Comparison of ENCODE assay signal across 8 cellular contexts in genomic region chr22:37636186-37636948, GRCh38. TPM values are rescaled to one million over a fixed set of nuclear protein-coding genes. Genes with fewer than 3 reads are reported as not detected.
DNase-seq lines count a peak whose midpoint lies in the region; ATAC-seq and TF ChIP-seq lines count a peak whose summit lies in the region.

No MANE protein-coding gene starts in this region.

- H2AFZ ChIP-seq in IMR-90 (replicated peaks; ENCODE audit: low read length, poor library complexity): peak overlapping the region; percentile 74

- peak overlapping the region; percentile 3 for H3K4me3 Mint-ChIP-seq in activated CD4-positive, alpha-beta memory T cell treated with anti-CD3 and anti-CD28 coated beads, Interleukin-2, amount 10 ng/mL, durations not matched to agents 7 days and 5 days

- no peak for TF ChIP-seq POLR2A in IMR-90 (IDR thresholded peaks at IDR 0.05; ENCODE audit: low read depth, low read length)

- peak overlapping the region; percentile 95 for H3K27ac Mint-ChIP-seq in activated CD4-positive, alpha-beta memory T cell treated with anti-CD3 and anti-CD28 coated beads, Interleukin-2, amount 10 ng/mL, durations not matched to agents 7 days and 5 days

- dilution Hi-C loops in IMR-90 (cut with HindIII; ENCODE audit: low sequenced_read_pairs, unreplicated experiment): no loop called here

- ATAC-seq in IMR-90 (ENCODE audit: low read depth) (no peak; the same call in 1 of the 2 replicates), lower lobe of right lung (no peak), HG03442 (IDR thresholded peaks at IDR 0.05; ENCODE audit: unreplicated experiment) (no peak), GM18873 (IDR thresholded peaks at IDR 0.05; ENCODE audit: low FRiP score, unreplicated experiment) (no peak)

- POLR2A ChIA-PET in BJ (lab: Charles Lee): no interaction called here
- POLR2A ChIA-PET in IMR-90 (lab: Charles Lee; ENCODE audit: unreplicated experiment): no interaction called here
- POLR2A ChIA-PET in activated CD4-positive, alpha-beta memory T cell treated with anti-CD3 and anti-CD28 coated beads, Interleukin-2, amount 10 ng/mL, durations not matched to agents 7 days and 5 days (lab: Charles Lee): interaction anchor here (1.1 to 13.1 kb wide), 9 partner anchors 8 to 327 kb away, joined by 3 to 126 read pairs (median 8); partner anchors contain the start of genes GCAT, GGA1, LGALS1 and NOL12

- no peak overlapping the region for H3K9ac ChIP-seq in IMR-90 (ENCODE audit: low read depth, low read length)

- H3K14ac ChIP-seq in IMR-90 (replicated peaks; ENCODE audit: low read depth, low read length): 0 out of 2 replicates have a peak overlapping the region, but pooled peaks have one; percentile 45

- intact Hi-C loops in IMR-90 (cut with micrococcal nuclease) (no loop called here), lower lobe of right lung (cut with DNase I) (no loop called here), ascending aorta (cut with DNase I) (no loop called here)

- H3K27me3 ChIP-seq in BJ (ENCODE audit: control insufficient read depth, insufficient read depth, low read length) (no peaks in the 10 kb centered on the region), IMR-90 (ENCODE audit: control insufficient read depth, insufficient read depth, low read length) (no peaks in the 10 kb centered on the region), lower lobe of right lung (ENCODE audit: low read depth) (no peaks in the 10 kb centered on the region), ascending aorta (no peaks in the 10 kb centered on the region)

- H3K36me3 ChIP-seq in BJ (ENCODE audit: control insufficient read depth, insufficient read depth, low read length) (peaks cover 2% of the 10 kb centered on the region; the same call in 1 of the 2 replicates), IMR-90 (ENCODE audit: control insufficient read depth, insufficient read depth, low read length) (peaks cover 12% of the 10 kb centered on the region; the same call in 1 of the 2 replicates), lower lobe of right lung (peaks cover 14% of the 10 kb centered on the region), ascending aorta (peaks cover under 1 to 12% of the 10 kb centered on the region in 2 donors)

- peak overlapping the region; percentile 46 for H3K4ac ChIP-seq in IMR-90 (ENCODE audit: low read depth, low read length)

- H4K5ac ChIP-seq in IMR-90 (ENCODE audit: low read depth, low read length): no peak overlapping the region

- no TSS peak for BruUV-seq in IMR-90 (replicated peaks; lab: Mats Ljungman, UMichigan)

- no peaks in the 10 kb centered on the region for H3K9me3 ChIP-seq in IMR-90 (ENCODE audit: control insufficient read depth, insufficient read depth, low read length)
- no peaks in the 10 kb centered on the region for H3K9me3 ChIP-seq in lower lobe of right lung
- no peaks in the 10 kb centered on the region for H3K9me3 ChIP-seq in ascending aorta

- no peak overlapping the region for H3K23ac ChIP-seq in IMR-90 (ENCODE audit: low read depth, low read length)

- CTCF ChIA-PET in BJ (lab: Yijun Ruan, JAX) (interaction anchor here (0.6 to 6.5 kb wide), 12 partner anchors 7 to 100 kb away, joined by 3 to 79 read pairs (median 4); partner anchors contain the start of genes NOL12 and PDXP), IMR-90 (lab: Yijun Ruan, JAX) (interaction anchor here (1.0 to 1.4 kb wide), 2 partner anchors 22 to 50 kb away, joined by 4 to 5 read pairs; partner anchors contain the start of genes NOL12 and PDXP)
- CTCF ChIA-PET in activated CD4-positive, alpha-beta memory T cell treated with anti-CD3 and anti-CD28 coated beads, Interleukin-2, amount 10 ng/mL, durations not matched to agents 7 days and 5 days (lab: Charles Lee): interaction anchor here (0.9 to 16.0 kb wide), 14 partner anchors 10 to 317 kb away, joined by 3 to 301 read pairs (median 4); partner anchors contain the start of genes C22orf23, GGA1, LGALS1 and NOL12

- H3K27ac ChIP-seq in IMR-90 (ENCODE audit: insufficient read depth, low read length) (peak overlapping the region; percentile 13; the same call in 1 of the 2 replicates), lower lobe of right lung (peak overlapping the region; percentile 36), ascending aorta (no peak overlapping the region)

- H3K4me1 ChIP-seq in IMR-90 (ENCODE audit: control insufficient read depth, insufficient read depth, low read length) (peaks cover 48% of the 10 kb centered on the region), lower lobe of right lung (peaks cover 86% of the 10 kb centered on the region), ascending aorta (peaks cover 21 to 37% of the 10 kb centered on the region in 2 donors)

- H3K36me3 Mint-ChIP-seq in activated CD4-positive, alpha-beta memory T cell treated with anti-CD3 and anti-CD28 coated beads, Interleukin-2, amount 10 ng/mL, durations not matched to agents 7 days and 5 days (ENCODE audit: low read depth): peaks cover 20% of the 10 kb centered on the region

- no peak overlapping the region for H2BK5ac ChIP-seq in IMR-90 (ENCODE audit: low read depth, low read length, poor library complexity, severe bottlenecking)

- no peak overlapping the region; a peak in 1 of 4 replicates for H4K8ac ChIP-seq in IMR-90 (ENCODE audit: low read depth in 2 of 2, low read length in 2 of 2)

- no peak overlapping the region for H4K91ac ChIP-seq in IMR-90 (ENCODE audit: insufficient read depth, low read depth, low read length)

- peaks cover 19% of the 10 kb centered on the region for H3K9me1 ChIP-seq in IMR-90 (ENCODE audit: insufficient read depth, low read length)

- H3K27me3 Mint-ChIP-seq in activated CD4-positive, alpha-beta memory T cell treated with anti-CD3 and anti-CD28 coated beads, Interleukin-2, amount 10 ng/mL, durations not matched to agents 7 days and 5 days: no peaks in the 10 kb centered on the region

- no peak overlapping the region for H2BK15ac ChIP-seq in IMR-90 (ENCODE audit: low read depth, low read length)

- H3K56ac ChIP-seq in IMR-90 (ENCODE audit: extremely low read depth, insufficient read depth, low read length): no peak overlapping the region

- H3K9me3 Mint-ChIP-seq in activated CD4-positive, alpha-beta memory T cell treated with anti-CD3 and anti-CD28 coated beads, Interleukin-2, amount 10 ng/mL, durations not matched to agents 7 days and 5 days: no peaks in the 10 kb centered on the region

- peak overlapping the region; percentile 89 for H2AK9ac ChIP-seq in IMR-90 (replicated peaks; ENCODE audit: low read depth, low read length, poor library complexity)

- in situ Hi-C loops in IMR-90 (cut with MboI; ENCODE audit: low sequenced_read_pairs): no loop called here

- DNase-seq in BJ (ENCODE audit: low read depth) (no peak), IMR-90 (peak; percentile 75), lower lobe of right lung (no peak), HPDE6-E6E7 (ENCODE audit: extremely low spot score) (no peak), ascending aorta (ENCODE audit: low spot score in 2 of 2) (no peak)
- DNase-seq in activated CD4-positive, alpha-beta memory T cell treated with anti-CD3 and anti-CD28 coated beads, Interleukin-2, amount 10 ng/mL, durations not matched to agents 7 days and 5 days: peak; percentile 63

- no peak overlapping the region for H3K4me3 ChIP-seq in BJ (ENCODE audit: low read depth, low read length)
- no peak overlapping the region for H3K4me3 ChIP-seq in IMR-90 (ENCODE audit: insufficient read depth, low read depth, low read length)
- no peak overlapping the region for H3K4me3 ChIP-seq in lower lobe of right lung
- H3K4me3 ChIP-seq in ascending aorta: no peak overlapping the region

- TF ChIP-seq CTCF in BJ (IDR thresholded peaks at IDR 0.05; ENCODE audit: insufficient read depth, low read depth, low read length): peak; percentile 55
- peak; percentile 43 for TF ChIP-seq CTCF in IMR-90 (conservative IDR thresholded peaks at IDR 0.05; ENCODE audit: low read depth, low read length)
- no peak for TF ChIP-seq CTCF in lower lobe of right lung (IDR thresholded peaks at IDR 0.05)
- peak in 1 of 3 experiments; percentile 19 for TF ChIP-seq CTCF in ascending aorta (IDR thresholded peaks at IDR 0.05)

- H3K79me1 ChIP-seq in IMR-90 (ENCODE audit: low read depth in 1 of 2, low read length in 2 of 2): peaks cover 0 to 68% of the 10 kb centered on the region in 2 experiments; a peak in 3 of 4 replicates

- peak overlapping the region; percentile 36; the same call in 1 of the 2 replicates for H2BK120ac ChIP-seq in IMR-90 (ENCODE audit: low read depth, low read length)

- peak overlapping the region; percentile 16; the same call in 1 of the 2 replicates for H2BK20ac ChIP-seq in IMR-90 (ENCODE audit: low read depth, low read length)

- no peaks in the 10 kb centered on the region for H4K20me1 ChIP-seq in IMR-90 (ENCODE audit: insufficient read depth, low read length)

- WGBS in IMR-90 (ENCODE audit: extremely low coverage in 2 of 2, insufficient read length in 1 of 2), 2 experiments: no CpG with 5 or more reads among the region's 6 CpGs

- H3K4me1 Mint-ChIP-seq in activated CD4-positive, alpha-beta memory T cell treated with anti-CD3 and anti-CD28 coated beads, Interleukin-2, amount 10 ng/mL, durations not matched to agents 7 days and 5 days: peaks cover 77% of the 10 kb centered on the region

- H2AK5ac ChIP-seq in IMR-90 (ENCODE audit: low read depth, low read length): peak overlapping the region; percentile 79

- no peak overlapping the region; the same call in 1 of the 2 replicates for H3K4me2 ChIP-seq in IMR-90 (ENCODE audit: low read depth, low read length)

- 0 out of 2 replicates have a peak, but pooled peaks have one; percentile 1 for TF ChIP-seq RAD21 in IMR-90 (IDR thresholded peaks at IDR 0.05; ENCODE audit: low read length)

- H3K18ac ChIP-seq in IMR-90 (ENCODE audit: low read depth, low read length): no peak overlapping the region

RNA-seq across cellular contexts. Expression of gene SH3BP1, which starts 3.1 kb away (rescaled TPM):
- polyA plus RNA-seq in BJ (2011; rRNA removed) (4.7 and 5.8 TPM in 2 replicates), IMR-90 (2012; rRNA removed) (30.0 and 33.3 TPM in 2 replicates)
- 3.3 and 6.2 TPM in 2 replicates for polyA minus RNA-seq in BJ (2011; rRNA and poly(A)+ RNA removed)
- total RNA-seq in IMR-90 (2012; rRNA removed) (8.8 and 10.8 TPM in 2 replicates), lower lobe of right lung (34.8 TPM), ascending aorta (33.7 TPM)
- polyA plus RNA-seq in IMR-90 (2012; cell fraction: cytosol; rRNA removed): 11.6 and 27.3 TPM in 2 replicates
- polyA plus RNA-seq in IMR-90 (2012; cell fraction: nucleus; rRNA removed; ENCODE audit: low replicate concordance): 67.7 and 113 TPM in 2 replicates
- 100 to 1,000 TPM; 161 to 162 TPM for total RNA-seq in activated CD4-positive, alpha-beta memory T cell treated with anti-CD3 and anti-CD28 coated beads, Interleukin-2, amount 10 ng/mL, durations not matched to agents 7 days and 5 days

RNA-seq across cellular contexts. Expression of gene PDXP, which starts 22.2 kb away (rescaled TPM):
- polyA plus RNA-seq in BJ (2011; rRNA removed) (16.4 and 24.0 TPM in 2 replicates), IMR-90 (2012; rRNA removed) (24.1 and 26.5 TPM in 2 replicates)
- 5.9 and 11.8 TPM in 2 replicates for polyA minus RNA-seq in BJ (2011; rRNA and poly(A)+ RNA removed)
- total RNA-seq in IMR-90 (2012; rRNA removed) (5.4 and 5.6 TPM in 2 replicates), lower lobe of right lung (3.9 TPM), ascending aorta (10.6 TPM)
- 17.9 and 18.9 TPM in 2 replicates for polyA plus RNA-seq in IMR-90 (2012; cell fraction: cytosol; rRNA removed)
- 4.8 and 10.9 TPM in 2 replicates for polyA plus RNA-seq in IMR-90 (2012; cell fraction: nucleus; rRNA removed; ENCODE audit: low replicate concordance)
- total RNA-seq in activated CD4-positive, alpha-beta memory T cell treated with anti-CD3 and anti-CD28 coated beads, Interleukin-2, amount 10 ng/mL, durations not matched to agents 7 days and 5 days: 10 to 100 TPM; 19.1 to 21.6 TPM

RNA-seq across cellular contexts. Expression of gene GGA1, which starts 27.7 kb away (rescaled TPM):
- polyA plus RNA-seq in BJ (2011; rRNA removed): 22.5 and 34.6 TPM in 2 replicates
- 16.4 and 26.2 TPM in 2 replicates for polyA minus RNA-seq in BJ (2011; rRNA and poly(A)+ RNA removed)
- 17.2 and 19.7 TPM in 2 replicates for total RNA-seq in IMR-90 (2012; rRNA removed)
- 48.5 and 50.4 TPM in 2 replicates for polyA plus RNA-seq in IMR-90 (2012; rRNA removed)
- polyA plus RNA-seq in IMR-90 (2012; cell fraction: cytosol; rRNA removed): 17.9 and 26.5 TPM in 2 replicates
- 243 and 309 TPM in 2 replicates for polyA plus RNA-seq in IMR-90 (2012; cell fraction: nucleus; rRNA removed; ENCODE audit: low replicate concordance)
- total RNA-seq in activated CD4-positive, alpha-beta memory T cell treated with anti-CD3 and anti-CD28 coated beads, Interleukin-2, amount 10 ng/mL, durations not matched to agents 7 days and 5 days: 10 to 100 TPM; 59.5 to 64.4 TPM
- total RNA-seq in lower lobe of right lung: 64.8 TPM
- total RNA-seq in ascending aorta: 53.5 TPM

RNA-seq across cellular contexts. Expression of gene LGALS1, which starts 39.1 kb away (rescaled TPM):
- polyA plus RNA-seq in BJ (2011; rRNA removed): 9,083 and 9,143 TPM in 2 replicates
- polyA minus RNA-seq in BJ (2011; rRNA and poly(A)+ RNA removed): 3,496 and 6,684 TPM in 2 replicates
- 9,081 and 15,383 TPM in 2 replicates for total RNA-seq in IMR-90 (2012; rRNA removed)
- polyA plus RNA-seq in IMR-90 (2012; rRNA removed): 11,896 and 18,749 TPM in 2 replicates
- polyA plus RNA-seq in IMR-90 (2012; cell fraction: cytosol; rRNA removed): 53,551 and 65,152 TPM in 2 replicates
- polyA plus RNA-seq in IMR-90 (2012; cell fraction: nucleus; rRNA removed; ENCODE audit: low replicate concordance): 5,542 and 13,774 TPM in 2 replicates
- total RNA-seq in activated CD4-positive, alpha-beta memory T cell treated with anti-CD3 and anti-CD28 coated beads, Interleukin-2, amount 10 ng/mL, durations not matched to agents 7 days and 5 days: 1,000 to 10,000 TPM; 2,209 to 2,240 TPM
- 425 TPM for total RNA-seq in lower lobe of right lung
- 2,009 TPM for total RNA-seq in ascending aorta

RNA-seq across cellular contexts. Expression of gene NOL12, which starts 49.8 kb away (rescaled TPM):
- polyA plus RNA-seq in BJ (2011; rRNA removed): 11.0 and 16.5 TPM in 2 replicates
- 6.8 and 8.0 TPM in 2 replicates for polyA minus RNA-seq in BJ (2011; rRNA and poly(A)+ RNA removed)
- total RNA-seq in IMR-90 (2012; rRNA removed): 16.0 and 29.7 TPM in 2 replicates
- 25.6 and 25.7 TPM in 2 replicates for polyA plus RNA-seq in IMR-90 (2012; rRNA removed)
- 23.2 and 28.5 TPM in 2 replicates for polyA plus RNA-seq in IMR-90 (2012; cell fraction: cytosol; rRNA removed)
- polyA plus RNA-seq in IMR-90 (2012; cell fraction: nucleus; rRNA removed; ENCODE audit: low replicate concordance): 44.8 and 73.3 TPM in 2 replicates
- 10 to 100 TPM; 36.6 to 36.9 TPM for total RNA-seq in activated CD4-positive, alpha-beta memory T cell treated with anti-CD3 and anti-CD28 coated beads, Interleukin-2, amount 10 ng/mL, durations not matched to agents 7 days and 5 days
- 23.0 TPM for total RNA-seq in lower lobe of right lung
- 4.0 TPM for total RNA-seq in ascending aorta

Comparison
In these comparisons a context has a peak if more than half of its experiments do, and no peak if none do; other contexts are left out.
1. DNase-seq: peak in IMR-90 (single experiment) and activated CD4-positive, alpha-beta memory T cell treated with anti-CD3 and anti-CD28 coated beads, Interleukin-2, amount 10 ng/mL, durations not matched to agents 7 days and 5 days (single experiment); none in BJ (single experiment), lower lobe of right lung (single experiment), HPDE6-E6E7 (single experiment) and ascending aorta (0 of 2).
2. H3K27ac ChIP-seq: peak in IMR-90 (single experiment) and lower lobe of right lung (single experiment); none in ascending aorta (0 of 2).